In the genomic region with DNA sequence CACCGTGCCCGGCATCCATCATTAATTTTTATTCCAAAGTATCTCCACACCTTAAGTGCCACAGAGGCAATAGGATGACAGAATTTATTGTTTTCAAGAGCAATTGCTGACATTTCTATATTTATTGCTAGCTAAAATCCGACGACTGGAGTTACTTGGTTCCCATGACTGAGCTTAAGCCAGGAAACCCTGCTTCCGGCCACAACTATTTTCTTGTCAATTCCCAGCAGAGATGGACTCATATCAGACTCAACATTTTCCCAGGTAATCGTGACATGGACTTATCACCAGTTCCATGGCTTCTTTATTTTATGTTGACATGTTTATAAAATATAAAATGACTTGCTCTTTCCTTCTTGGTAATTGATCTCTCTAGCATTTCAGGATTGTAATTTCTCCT, we compare ENCODE assay signal across 27 cellular contexts. TPM values are rescaled to one million over a fixed set of nuclear protein-coding genes. Genes with fewer than 3 reads are reported as not detected.
DNase-seq lines count a peak whose midpoint lies in the region; ATAC-seq and TF ChIP-seq lines count a peak whose summit lies in the region.
"Had no signal": no experiment of that assay in that cellular context is flagged by ENCODE, and none has a peak within 500 bp of the region (broad histone marks: within the 10 kb centered on the region; RNA-seq: fewer than 3 reads in every experiment).

No MANE protein-coding gene starts in this region.

- H3K4me2 ChIP-seq in BLaER1 treated with 17β-estradiol and CSF1 and Interleukin-3, amounts not matched to agents 10 nM and 100 nM = peak overlapping the region; percentile 43 to 80 (median 62)

- H3K9me3 Mint-ChIP-seq in activated naive CD4-positive, alpha-beta T cell treated with anti-CD3 and anti-CD28 coated beads, Interleukin-2, amount 50 U/mL, for 72 hours = no peaks in the 10 kb centered on the region

- H3K36me3 ChIP-seq in BLaER1 treated with 17β-estradiol and CSF1 and Interleukin-3, amounts not matched to agents 10 nM and 100 nM = no peaks in the 10 kb centered on the region
- H3K36me3 ChIP-seq in brain microvascular endothelial cell (replicated peaks) = no peaks in the 10 kb centered on the region
- H3K36me3 ChIP-seq: BE2C had no signal

- no peaks in the 10 kb centered on the region for H3K36me3 Mint-ChIP-seq in activated naive CD4-positive, alpha-beta T cell treated with anti-CD3 and anti-CD28 coated beads, Interleukin-2, amount 50 U/mL, for 72 hours
- H3K36me3 Mint-ChIP-seq: CD14-positive monocyte; CD4-positive, alpha-beta memory T cell; CD4-positive, CD25-positive, alpha-beta regulatory T cell; CD8-positive, alpha-beta memory T cell had no signal

- no peak overlapping the region for H3K4me3 ChIP-seq in BLaER1 treated with 17β-estradiol and CSF1 and Interleukin-3, amounts not matched to agents 10 nM and 100 nM
- H3K4me3 ChIP-seq in brain microvascular endothelial cell (ENCODE audit: low read depth, low read length) (no peak overlapping the region), fibroblast of villous mesenchyme (ENCODE audit: low read depth, low read length) (no peak overlapping the region)
- H3K4me3 ChIP-seq: GM12878 had no signal

- H3K27me3 ChIP-seq in BLaER1 treated with 17β-estradiol and CSF1 and Interleukin-3, amounts not matched to agents 10 nM and 100 nM = no peaks in the 10 kb centered on the region
- H3K27me3 ChIP-seq in brain microvascular endothelial cell (replicated peaks) = no peaks in the 10 kb centered on the region
- H3K27me3 ChIP-seq: BE2C had no signal

- TF ChIP-seq CTCF in brain microvascular endothelial cell (IDR thresholded peaks at IDR 0.05; ENCODE audit: low read depth, low read length, missing control alignments) (no peak), fibroblast of villous mesenchyme (IDR thresholded peaks at IDR 0.05; ENCODE audit: insufficient read depth, low read depth, low read length) (no peak)

- H3K9ac ChIP-seq in BLaER1 treated with 17β-estradiol and CSF1 and Interleukin-3, amounts not matched to agents 10 nM and 100 nM = no peak overlapping the region

- peaks cover 15 to 43% (median 25%) of the 10 kb centered on the region in 10 experiments for H3K4me1 ChIP-seq in BLaER1 treated with 17β-estradiol and CSF1 and Interleukin-3, amounts not matched to agents 10 nM and 100 nM
- H3K4me1 ChIP-seq: BE2C had no signal

- peaks cover 0 to 8% (median 0%) of the 10 kb centered on the region in 11 experiments; a peak in 3 of 22 replicates for H3K9me3 ChIP-seq in BLaER1 treated with 17β-estradiol and CSF1 and Interleukin-3, amounts not matched to agents 10 nM and 100 nM (replicated peaks in 1 of 11)
- H3K9me3 ChIP-seq: BE2C had no signal

- in situ Hi-C loops in brain microvascular endothelial cell (cut with HindIII; ENCODE audit: low pct_ligation_motif_present, low sequenced_read_pairs) = no loop called here

- no peak overlapping the region for H3K27ac ChIP-seq in BLaER1 treated with 17β-estradiol and CSF1 and Interleukin-3, amounts not matched to agents 10 nM and 100 nM
- no peak overlapping the region for H3K27ac ChIP-seq in brain microvascular endothelial cell

- intact Hi-C loops in Right ventricle myocardium superior (cut with DNase I) = no loop called here

- DNase-seq in brain microvascular endothelial cell (peak; percentile 14), fibroblast of villous mesenchyme (ENCODE audit: low read depth) (peak; percentile 47), Right ventricle myocardium superior (no peak), middle frontal gyrus (ENCODE audit: extremely low spot score, low spot score) (no peak)
- no peak for DNase-seq in stimulated activated naive CD4-positive, alpha-beta T cell (lab: John Stamatoyannopoulos, UW)
- DNase-seq in activated naive CD4-positive, alpha-beta T cell treated with anti-CD3 and anti-CD28 coated beads, Interleukin-2, amount 50 U/mL, for 72 hours (ENCODE audit: low spot score in 2 of 2) = no peak
- DNase-seq: 8988T; ACHN; BE2C; C1 segment of cervical spinal cord; CD4-positive, alpha-beta memory T cell; CD4-positive, CD25-positive, alpha-beta regulatory T cell; CD8-positive, alpha-beta memory T cell; COR-L47; DMS 273 treated with DMSO at 0.1 percent for 48 hours; DMS153; DMS53; DMS79; DND-41; EL; GDM1 had no signal

- no peak overlapping the region for H3K27ac Mint-ChIP-seq in activated naive CD4-positive, alpha-beta T cell treated with anti-CD3 and anti-CD28 coated beads, Interleukin-2, amount 50 U/mL, for 72 hours
- H3K27ac Mint-ChIP-seq: CD14-positive monocyte; CD4-positive, alpha-beta memory T cell; CD4-positive, CD25-positive, alpha-beta regulatory T cell; CD8-positive, alpha-beta memory T cell had no signal

- ATAC-seq in activated naive CD4-positive, alpha-beta T cell treated with anti-CD3 and anti-CD28 coated beads, Interleukin-2, amount 50 U/mL, for 72 hours = no peak
- ATAC-seq in Right ventricle myocardium superior (ENCODE audit: poor library complexity) = no peak
- ATAC-seq: GM12878 had no signal

- no peaks in the 10 kb centered on the region for H4K20me1 ChIP-seq in BLaER1 treated with 17β-estradiol and CSF1 and Interleukin-3, amounts not matched to agents 10 nM and 100 nM

RNA-seq across cellular contexts. Expression of a gene that starts 20.6 kb away (rescaled TPM):
- not detected in 2 replicates for total RNA-seq in fibroblast of villous mesenchyme
- total RNA-seq in activated naive CD4-positive, alpha-beta T cell treated with anti-CD3 and anti-CD28 coated beads, Interleukin-2, amount 50 U/mL, for 72 hours = not detected
- total RNA-seq in Right ventricle myocardium superior = not detected
- total RNA-seq: CD4-positive, alpha-beta memory T cell; CD4-positive, CD25-positive, alpha-beta regulatory T cell; CD8-positive, alpha-beta memory T cell; Daoy; G401; GM12878 had no signal

RNA-seq across cellular contexts. Expression of a gene that starts 24.8 kb away (rescaled TPM):
- total RNA-seq in fibroblast of villous mesenchyme (under 0.01 TPM in 1 of 2 replicates, not detected in the other), Right ventricle myocardium superior (not detected)
- total RNA-seq in activated naive CD4-positive, alpha-beta T cell treated with anti-CD3 and anti-CD28 coated beads, Interleukin-2, amount 50 U/mL, for 72 hours = not detected
- total RNA-seq: A673; CD4-positive, alpha-beta memory T cell; CD4-positive, CD25-positive, alpha-beta regulatory T cell; CD8-positive, alpha-beta memory T cell; G401; GM12878 had no signal

Comparison
In these comparisons a context has a peak if more than half of its experiments do, and no peak if none do; other contexts are left out.
1. DNase-seq: peak in brain microvascular endothelial cell (single experiment) and fibroblast of villous mesenchyme (single experiment); none in stimulated activated naive CD4-positive, alpha-beta T cell (0 of 6), activated naive CD4-positive, alpha-beta T cell treated with anti-CD3 and anti-CD28 coated beads, Interleukin-2, amount 50 U/mL, for 72 hours (0 of 2), Right ventricle myocardium superior (single experiment) and middle frontal gyrus (single experiment).